ENCODE assay signal across 17 cellular contexts in genomic region chr5:38548064-38548759, GRCh38. TPM values are rescaled to one million over a fixed set of nuclear protein-coding genes. Genes with fewer than 3 reads are reported as not detected.
DNase-seq lines count a peak whose midpoint lies in the region; ATAC-seq and TF ChIP-seq lines count a peak whose summit lies in the region.
"Had no signal": no experiment of that assay in that cellular context is flagged by ENCODE, and none has a peak within 500 bp of the region (broad histone marks: within the 10 kb centered on the region; RNA-seq: fewer than 3 reads in every experiment).

No MANE protein-coding gene starts in this region.

- H3K36me3 ChIP-seq in SK-N-MC (ENCODE audit: insufficient read depth, low read length) (no peaks in the 10 kb centered on the region), left ventricle myocardium inferior (no peaks in the 10 kb centered on the region), skeletal muscle tissue (ENCODE audit: control insufficient read depth in 3 of 3, insufficient read depth in 3 of 3, low read length in 3 of 3) (peaks cover 0 to 3% (median 0%) of the 10 kb centered on the region in 3 donors), MG63 (no peaks in the 10 kb centered on the region)
- H3K36me3 ChIP-seq: colonic mucosa, lower lobe of right lung had no signal

- no peak for ATAC-seq in activated T-cell treated with anti-CD3 and anti-CD28 coated beads, Interleukin-2, amount 50 U/mL, for 72 hours (replicated peaks in 1 of 2)
- no peak for ATAC-seq in GM21576 (IDR thresholded peaks at IDR 0.05; ENCODE audit: unreplicated experiment)
- ATAC-seq: activated CD4-positive, CD25-positive, alpha-beta regulatory T cell treated with anti-CD3 and anti-CD28 coated beads, Interleukin-2, amount 50 U/mL, for 24 hours; naive thymus-derived CD4-positive, alpha-beta T cell had no signal

- H3K27me3 Mint-ChIP-seq in activated T-cell treated with anti-CD3 and anti-CD28 coated beads, Interleukin-2, amount 50 U/mL, for 72 hours (ENCODE audit: low read depth): peaks cover 41% of the 10 kb centered on the region

- H3K36me3 Mint-ChIP-seq in activated T-cell treated with anti-CD3 and anti-CD28 coated beads, Interleukin-2, amount 50 U/mL, for 72 hours (ENCODE audit: insufficient read depth in 2 of 2): no peaks in the 10 kb centered on the region
- H3K36me3 Mint-ChIP-seq: naive thymus-derived CD4-positive, alpha-beta T cell had no signal

- H3K9me3 Mint-ChIP-seq in activated T-cell treated with anti-CD3 and anti-CD28 coated beads, Interleukin-2, amount 50 U/mL, for 72 hours: no peaks in the 10 kb centered on the region

- no peak overlapping the region for H3K27ac Mint-ChIP-seq in activated T-cell treated with anti-CD3 and anti-CD28 coated beads, Interleukin-2, amount 50 U/mL, for 72 hours
- H3K27ac Mint-ChIP-seq: naive thymus-derived CD4-positive, alpha-beta T cell had no signal

- no peaks in the 10 kb centered on the region for H3K4me1 Mint-ChIP-seq in activated T-cell treated with anti-CD3 and anti-CD28 coated beads, Interleukin-2, amount 50 U/mL, for 72 hours (ENCODE audit: low read depth)
- H3K4me1 Mint-ChIP-seq: naive thymus-derived CD4-positive, alpha-beta T cell had no signal

- H3K27me3 ChIP-seq in left ventricle myocardium inferior (ENCODE audit: low read depth) (no peaks in the 10 kb centered on the region), skeletal muscle tissue (ENCODE audit: control insufficient read depth in 3 of 3, insufficient read depth in 3 of 3, low read length in 3 of 3) (no peaks in the 10 kb centered on the region), MG63 (no peaks in the 10 kb centered on the region)
- H3K27me3 ChIP-seq: colonic mucosa had no signal

- H3K4me1 ChIP-seq in left ventricle myocardium inferior (peaks cover 91% of the 10 kb centered on the region), skeletal muscle tissue (ENCODE audit: control insufficient read depth in 3 of 3, insufficient read depth in 3 of 3, low read length in 3 of 3) (peaks cover 19 to 49% (median 20%) of the 10 kb centered on the region in 3 donors)
- H3K4me1 ChIP-seq: colonic mucosa had no signal

- H3K4me3 Mint-ChIP-seq in activated T-cell treated with anti-CD3 and anti-CD28 coated beads, Interleukin-2, amount 50 U/mL, for 72 hours: no peak overlapping the region
- H3K4me3 Mint-ChIP-seq: naive thymus-derived CD4-positive, alpha-beta T cell had no signal

- H3K9ac ChIP-seq in SK-N-MC (ENCODE audit: insufficient read length) (no peak overlapping the region), skeletal muscle tissue (ENCODE audit: low read depth in 1 of 3, low read length in 3 of 3) (no peak overlapping the region)

- H3K27ac ChIP-seq in SK-N-MC (0 out of 2 replicates have a peak overlapping the region, but pooled peaks have one; percentile 11), left ventricle myocardium inferior (replicated peaks) (peak overlapping the region; percentile 66), skeletal muscle tissue (ENCODE audit: low read depth, low read length) (peak overlapping the region; percentile 21)
- H3K27ac ChIP-seq: colonic mucosa, lower lobe of right lung had no signal

- H3K9me3 ChIP-seq in SK-N-MC (ENCODE audit: low read depth, low read length) (no peaks in the 10 kb centered on the region), left ventricle myocardium inferior (replicated peaks) (no peaks in the 10 kb centered on the region), skeletal muscle tissue (ENCODE audit: control insufficient read depth in 3 of 3, low read length in 3 of 3) (no peaks in the 10 kb centered on the region), MG63 (no peaks in the 10 kb centered on the region)
- H3K9me3 ChIP-seq: colonic mucosa, lower lobe of right lung had no signal

- TF ChIP-seq CTCF in left ventricle myocardium inferior (IDR thresholded peaks at IDR 0.05; ENCODE audit: borderline replicate concordance): no peak

- H3K4me3 ChIP-seq in SK-N-MC (no peak overlapping the region), left ventricle myocardium inferior (peak overlapping the region; percentile 7), skeletal muscle tissue (ENCODE audit: low read length in 3 of 3) (no peak overlapping the region), MG63 (no peak overlapping the region)
- H3K4me3 ChIP-seq: colonic mucosa, lower lobe of right lung had no signal

- intact Hi-C loops in left ventricle myocardium inferior (cut with micrococcal nuclease): no loop called here

- DNase-seq in H4 (ENCODE audit: low spot score) (peak; percentile 35), SK-N-MC (ENCODE audit: low read depth, low spot score) (no peak), left ventricle myocardium inferior (no peak), MG63 (no peak), NOMO-1 treated with dmso at 0.1 percent for 144 hours (lab: John Stamatoyannopoulos, UW; ENCODE audit: unreplicated experiment) (no peak)
- DNase-seq in activated T-cell treated with anti-CD3 and anti-CD28 coated beads, Interleukin-2, amount 50 U/mL, for 72 hours: no peak
- DNase-seq: activated gamma-delta T cell treated with Interleukin-2 at 50 U/mL for 16 hours; aorta; colonic mucosa; lower lobe of right lung; naive thymus-derived CD4-positive, alpha-beta T cell; NCI-H1694 treated with DMSO at 0.1 percent for 48 hours; NCI-H748 treated with DMSO at 0.1 percent for 48 hours; T-helper 2 cell had no signal

RNA-seq across cellular contexts. Expression of gene LIFR, which starts 8.2 kb away (rescaled TPM):
- 25.1 and 31.2 TPM in 2 replicates for total RNA-seq in H4 (2014; rRNA removed; shearing (Covaris generic))
- total RNA-seq in left ventricle myocardium inferior: 45.8 TPM
- 101 TPM for total RNA-seq in skeletal muscle tissue
- 6.8 and 9.2 TPM in 2 replicates for total RNA-seq in MG63 (2014; rRNA removed; shearing (Covaris generic); ENCODE audit: low replicate concordance)
- under 1 TPM; 0.05 to 0.23 TPM for total RNA-seq in activated T-cell treated with anti-CD3 and anti-CD28 coated beads, Interleukin-2, amount 50 U/mL, for 72 hours

Comparison
In these comparisons a context has a peak if more than half of its experiments do, and no peak if none do; other contexts are left out.
1. H3K27ac ChIP-seq: peak in every context shown above with its lines; median percentile 66 in left ventricle myocardium inferior; 21 in skeletal muscle tissue; 11 in SK-N-MC.